ENCODE assay signal across 13 cellular contexts in genomic region chr2:127121776-127122176, GRCh38. TPM values are rescaled to one million over a fixed set of nuclear protein-coding genes. Genes with fewer than 3 reads are reported as not detected.
DNase-seq lines count a peak whose midpoint lies in the region; ATAC-seq, FAIRE-seq and TF ChIP-seq lines count a peak whose summit lies in the region.
"Had no signal": no experiment of that assay in that cellular context is flagged by ENCODE, and none has a peak within 500 bp of the region (broad histone marks: within the 10 kb centered on the region; RNA-seq: fewer than 3 reads in every experiment).

No MANE protein-coding gene starts in this region.

- in situ Hi-C loops in Panc1 (cut with HindIII; ENCODE audit: low pct_unique_long_range_greater_than_20kb, low sequenced_read_pairs) = no loop called here

- no peak overlapping the region for H3K9ac ChIP-seq in trophoblast cell (ENCODE audit: low read length)

- no peak overlapping the region for H4K12ac ChIP-seq in trophoblast cell (ENCODE audit: low read depth, low read length)

- no peak overlapping the region for H3K27ac ChIP-seq in Panc1 (ENCODE audit: low read length)
- no peak overlapping the region for H3K27ac ChIP-seq in foreskin keratinocyte
- H3K27ac ChIP-seq in trophoblast cell (ENCODE audit: low read depth, low read length) = no peak overlapping the region

- no CpG with 5 or more reads among the region's 7 CpGs for WGBS in trophoblast cell (ENCODE audit: extremely low coverage, insufficient coverage, insufficient read length)

- H2AK5ac ChIP-seq in trophoblast cell (ENCODE audit: low read length) = no peak overlapping the region

- BruUV-seq in Panc1 (replicated peaks; lab: Mats Ljungman, UMichigan) = no TSS peak

- no peak overlapping the region for H3K4me2 ChIP-seq in trophoblast cell (ENCODE audit: low read length)

- H3K18ac ChIP-seq in trophoblast cell (ENCODE audit: low read length) = no peak overlapping the region

- H4K8ac ChIP-seq in trophoblast cell (ENCODE audit: low read depth, low read length) = no peak overlapping the region

- POLR2A ChIA-PET in Panc1 (lab: Charles Lee) = no interaction called here

- H3K4ac ChIP-seq in trophoblast cell (ENCODE audit: low read depth, low read length) = no peak overlapping the region

- no peak for FAIRE-seq in GM12892 (lab: Jason Lieb, UNC)

- H3K79me2 ChIP-seq in trophoblast cell (ENCODE audit: control insufficient read depth, insufficient read depth, low read length, poor library complexity) = no peaks in the 10 kb centered on the region

- no peaks in the 10 kb centered on the region for H3K79me1 ChIP-seq in trophoblast cell (ENCODE audit: low read length)

- H2BK5ac ChIP-seq in trophoblast cell (ENCODE audit: low read depth, low read length, poor library complexity) = no peak overlapping the region

- DNase-seq in AG08395 (ENCODE audit: low spot score) (peak; percentile 87), Panc1 (ENCODE audit: low read depth, low spot score) (no peak), foreskin keratinocyte (no peak), trophoblast cell (peak; percentile 86), 8988T (no peak), NCI-H748 (lab: John Stamatoyannopoulos, UW; ENCODE audit: unreplicated experiment) (no peak), GM12892 (ENCODE audit: insufficient read length) (no peak)
- DNase-seq: activated naive CD8-positive, alpha-beta T cell treated with anti-CD3 and anti-CD28 coated beads, Interleukin-2, amount 10 ng/mL, durations not matched to agents 7 days and 5 days; activated T-cell treated with anti-CD3 and anti-CD28 coated beads for 4 hours; NCI-H446 treated with DMSO at 0.1 percent for 48 hours; stimulated activated CD4-positive, alpha-beta T cell treated with anti-CD3 and anti-CD28 coated beads, Interleukin-2, amount 100 ng/mL, for 48 hours had no signal

- H3K4me1 ChIP-seq in Panc1 (ENCODE audit: control insufficient read depth, insufficient read depth, low read length) (no peaks in the 10 kb centered on the region), foreskin keratinocyte (no peaks in the 10 kb centered on the region), trophoblast cell (ENCODE audit: control insufficient read depth in 1 of 2, insufficient read depth in 2 of 2, low read length in 2 of 2) (no peaks in the 10 kb centered on the region)

- H2BK120ac ChIP-seq in trophoblast cell (ENCODE audit: insufficient read depth, low read length, poor library complexity) = no peak overlapping the region

- intact Hi-C loops in Panc1 (cut with micrococcal nuclease; ENCODE audit: unreplicated experiment) = no loop called here

- no peak overlapping the region for H2BK12ac ChIP-seq in trophoblast cell (ENCODE audit: low read length)

- H3K14ac ChIP-seq in trophoblast cell (ENCODE audit: low read length) = no peak overlapping the region

- no peak overlapping the region for H4K91ac ChIP-seq in trophoblast cell (ENCODE audit: low read depth, low read length)

- no peak overlapping the region for H3K4me3 ChIP-seq in Panc1 (ENCODE audit: low read depth in 2 of 2, low read length in 2 of 2)
- H3K4me3 ChIP-seq in trophoblast cell (ENCODE audit: low read depth, low read length) = no peak overlapping the region

- no peak overlapping the region for H3K23ac ChIP-seq in trophoblast cell (ENCODE audit: low read length)

- H3K36me3 ChIP-seq in Panc1 (ENCODE audit: control insufficient read depth, insufficient read depth, low read length) (no peaks in the 10 kb centered on the region), trophoblast cell (ENCODE audit: control insufficient read depth in 1 of 2, insufficient read depth in 2 of 2, low read length in 2 of 2) (no peaks in the 10 kb centered on the region)

- TF ChIP-seq POLR2A in GM12892 (IDR thresholded peaks at IDR 0.05; ENCODE audit: low read depth, low read length) = no peak

- CTCF ChIA-PET in Panc1 (lab: Charles Lee) = interaction anchor here (0.6 kb wide), 1 partner anchor 15 kb away, joined by 3 read pairs; the partner anchor contains the start of gene BIN1

- H3K27me3 ChIP-seq in Panc1 (ENCODE audit: control insufficient read depth, insufficient read depth, low read length) = no peaks in the 10 kb centered on the region
- H3K27me3 ChIP-seq in foreskin keratinocyte = no peaks in the 10 kb centered on the region
- H3K27me3 ChIP-seq in trophoblast cell (ENCODE audit: insufficient read depth, low read length) = no peaks in the 10 kb centered on the region

- H3K9me3 ChIP-seq in Panc1 (ENCODE audit: control insufficient read depth, insufficient read depth, low read depth, low read length) = no peaks in the 10 kb centered on the region
- peaks cover 19% of the 10 kb centered on the region for H3K9me3 ChIP-seq in trophoblast cell (ENCODE audit: insufficient read depth, low read depth, low read length)

- ATAC-seq in Panc1 (peak; percentile 80), foreskin keratinocyte (peak; percentile 57), GM21367 (IDR thresholded peaks at IDR 0.05; ENCODE audit: unreplicated experiment) (no peak)
- ATAC-seq: WTC11 had no signal

- no peak for TF ChIP-seq CTCF in Panc1 (IDR thresholded peaks at IDR 0.05)
- no peak for TF ChIP-seq CTCF in foreskin keratinocyte (conservative IDR thresholded peaks at IDR 0.05)

- no peak overlapping the region for H2AFZ ChIP-seq in trophoblast cell (ENCODE audit: insufficient read depth, low read length, poor library complexity)

RNA-seq across cellular contexts. Expression of gene BIN1, which starts 14.8 kb away (rescaled TPM):
- total RNA-seq in Panc1 (2021; ENCODE audit: unreplicated experiment) (58.6 TPM), foreskin keratinocyte (30.6 and 30.8 TPM in 2 replicates)
- 77.0 TPM for polyA plus RNA-seq in Panc1 (2012; ENCODE audit: insufficient read length)
- 29.4 and 31.0 TPM in 2 replicates for polyA plus RNA-seq in foreskin keratinocyte
- 6.7 and 7.6 TPM in 2 replicates for polyA plus RNA-seq in trophoblast cell (2013)
- 7.0 TPM for polyA plus RNA-seq in GM12892 (2012; ENCODE audit: missing spikeins)

Comparison
In these comparisons a context has a peak if more than half of its experiments do, and no peak if none do; other contexts are left out.
1. DNase-seq: peak in AG08395 (single experiment) and trophoblast cell (2 of 2); none in Panc1 (single experiment), foreskin keratinocyte (0 of 2), 8988T (single experiment), NCI-H748 (single experiment) and GM12892 (single experiment).